ENCODE assay signal across 8 cellular contexts in the genomic region with DNA sequence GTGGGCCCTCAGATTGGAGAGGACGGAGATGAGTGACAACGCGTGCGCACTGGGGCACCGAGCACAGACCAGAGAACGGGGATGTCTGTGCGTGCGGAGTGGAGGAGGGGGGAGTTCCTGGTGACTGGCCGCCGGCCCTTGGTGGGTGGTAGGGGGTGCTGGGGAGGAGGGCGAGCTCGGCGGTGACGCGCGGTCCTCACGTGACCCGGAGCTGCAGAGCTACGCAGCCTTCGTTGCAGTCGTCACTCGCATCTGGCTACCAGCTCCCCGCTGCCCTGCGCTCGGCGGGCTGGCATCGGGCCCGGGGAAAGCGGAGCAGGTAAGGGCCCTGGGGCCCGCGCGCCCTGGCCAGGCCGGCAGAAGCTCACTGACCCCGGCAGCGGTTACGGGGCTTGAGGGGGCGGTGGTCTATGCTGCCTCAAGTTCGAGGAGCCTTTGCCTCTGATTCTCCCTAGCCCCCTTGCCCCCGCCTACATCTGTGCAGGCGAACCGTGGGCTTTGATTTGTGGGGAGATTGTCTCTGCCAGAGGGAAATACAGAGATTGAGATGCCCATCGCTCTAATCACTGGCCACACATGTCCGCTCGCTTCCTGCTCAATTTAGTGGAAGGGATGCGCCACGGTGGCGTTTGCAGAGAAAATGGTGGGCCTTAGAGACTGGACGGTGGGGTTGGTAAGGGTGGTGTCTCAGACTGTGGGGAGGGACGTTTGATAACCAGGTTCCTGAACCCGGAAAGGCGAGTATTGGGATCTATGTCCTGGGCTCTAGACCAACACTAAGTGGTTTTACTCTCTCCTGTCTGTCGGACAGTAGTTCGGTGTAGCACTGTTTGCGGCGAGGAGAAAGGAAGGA. TPM values are rescaled to one million over a fixed set of nuclear protein-coding genes. Genes with fewer than 3 reads are reported as not detected.
DNase-seq lines count a peak whose midpoint lies in the region; ATAC-seq and TF ChIP-seq lines count a peak whose summit lies in the region.

TSS of gene ARMCX4 (plus strand) at position 245 of the 853 bp plus-strand sequence. CDS start 3,134 bp downstream, outside the sequence.

- peaks cover 5% of the 10 kb centered on the region; the same call in 1 of the 2 replicates for H3K4me1 ChIP-seq in iPS-20b (ENCODE audit: insufficient read depth, low read length)

- H3K9ac ChIP-seq in iPS-20b (ENCODE audit: low read depth, low read length): peak within 1 kb of the TSS; percentile 84; the same call in 1 of the 2 replicates

- H3K27me3 ChIP-seq in brain microvascular endothelial cell (replicated peaks): no peaks in the 10 kb centered on the region
- H3K27me3 ChIP-seq in iPS-20b (ENCODE audit: insufficient read depth, low read length): no peaks in the 10 kb centered on the region

- TF ChIP-seq CTCF in brain microvascular endothelial cell (IDR thresholded peaks at IDR 0.05; ENCODE audit: low read depth, low read length, missing control alignments): no peak

- peaks cover 6 to 11% (median 6%) of the 10 kb centered on the region in 3 donors for H3K4me1 Mint-ChIP-seq in T-cell

- ATAC-seq in T-cell (replicated peaks in 1 of 4) (peak; percentile 64 to 92 (median 81)), GM21529 (IDR thresholded peaks at IDR 0.05; ENCODE audit: unreplicated experiment) (no peak)

- H3K4me3 ChIP-seq in brain microvascular endothelial cell (ENCODE audit: low read depth, low read length) (peak within 1 kb of the TSS; percentile 67), iPS-20b (ENCODE audit: low read length) (peak within 1 kb of the TSS; percentile 85), skeletal muscle cell (ENCODE audit: low read depth, low read length) (peak within 1 kb of the TSS; percentile 64)

- H3K27me3 Mint-ChIP-seq in T-cell: peaks cover 2 to 8% of the 10 kb centered on the region in 2 donors

- H3K9me3 ChIP-seq in iPS-20b (ENCODE audit: insufficient read depth, low read depth, low read length): no peaks in the 10 kb centered on the region

- H3K27ac ChIP-seq in brain microvascular endothelial cell: peak within 1 kb of the TSS; percentile 65
- no peak within 1 kb of the TSS for H3K27ac ChIP-seq in iPS-20b (ENCODE audit: low read length)

- H3K4me3 Mint-ChIP-seq in T-cell: peak within 1 kb of the TSS; percentile 80 to 83 (median 82)

- CTCF ChIA-PET in T-cell (lab: Charles Lee): no interaction called here

- POLR2A ChIA-PET in T-cell (lab: Charles Lee): no interaction called here

- H3K9me3 Mint-ChIP-seq in T-cell: no peaks in the 10 kb centered on the region

- peak; percentile 73 for DNase-seq in AG20443 (ENCODE audit: low spot score)
- peak; percentile 59 for DNase-seq in HT1080 (ENCODE audit: low read depth)
- peak in 33 of 34 experiments; percentile 2 to 59 (median 35) for DNase-seq in T-cell
- peak; percentile 42 for DNase-seq in brain microvascular endothelial cell
- DNase-seq in skeletal muscle cell (ENCODE audit: low read depth): peak; percentile 25
- DNase-seq in UCSD-AML1 (lab: John Stamatoyannopoulos, UW; ENCODE audit: unreplicated experiment): no peak

- no peaks in the 10 kb centered on the region for H3K36me3 ChIP-seq in brain microvascular endothelial cell (replicated peaks)
- H3K36me3 ChIP-seq in iPS-20b (ENCODE audit: insufficient read depth, low read depth, low read length): peaks cover 16% of the 10 kb centered on the region; the same call in 1 of the 2 replicates

- in situ Hi-C loops in brain microvascular endothelial cell (cut with HindIII; ENCODE audit: low pct_ligation_motif_present, low sequenced_read_pairs): no loop called here

- peak within 1 kb of the TSS; percentile 56 to 88 for H3K27ac Mint-ChIP-seq in T-cell

- peaks cover 12% of the 10 kb centered on the region for H3K36me3 Mint-ChIP-seq in T-cell

RNA-seq across cellular contexts. Expression of gene ARMCX4, which starts in this region (rescaled TPM):
- 0.98 and 1.2 TPM in 2 replicates for total RNA-seq in HT1080 (2014; rRNA removed; shearing (Covaris generic))
- 0.57 and 0.88 TPM in 2 replicates for polyA plus RNA-seq in HT1080 (2015; cell fraction: cytosol; rRNA removed)
- 10.3 and 10.4 TPM in 2 replicates for polyA plus RNA-seq in HT1080 (2015; cell fraction: nucleus; rRNA removed)
- 10 to 100 TPM in 2 of 5 donors, 1 to 10 TPM in 3; 6.3 to 14.7 (median 9.4) TPM for total RNA-seq in T-cell
